ENCODE assay signal across 19 cellular contexts in the genomic region with DNA sequence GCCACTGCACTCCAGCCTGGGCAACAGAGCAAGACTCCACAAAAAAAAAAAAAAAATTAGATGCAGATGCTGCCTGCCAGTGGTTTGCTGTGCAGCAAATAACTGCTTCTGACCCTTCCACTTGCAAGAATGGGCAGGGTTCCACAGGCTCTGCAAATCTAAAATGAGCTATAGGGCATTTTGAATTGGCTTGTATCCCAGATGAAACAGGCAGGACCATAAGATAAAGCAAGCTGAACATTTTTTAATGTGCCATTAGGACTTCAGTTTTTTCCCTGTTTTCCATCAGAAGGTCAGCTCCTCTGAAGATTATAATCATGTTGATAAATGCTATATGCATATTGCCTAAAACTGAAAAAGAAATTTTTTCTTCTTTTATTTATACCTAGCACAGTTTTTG. TPM values are rescaled to one million over a fixed set of nuclear protein-coding genes. Genes with fewer than 3 reads are reported as not detected.
DNase-seq lines count a peak whose midpoint lies in the region; ATAC-seq and TF ChIP-seq lines count a peak whose summit lies in the region.
"Had no signal": no experiment of that assay in that cellular context is flagged by ENCODE, and none has a peak within 500 bp of the region (broad histone marks: within the 10 kb centered on the region; RNA-seq: fewer than 3 reads in every experiment).

No MANE protein-coding gene starts in this region.

- no peaks in the 10 kb centered on the region for H3K79me2 ChIP-seq in SK-N-SH (ENCODE audit: insufficient read depth)

- no peak overlapping the region for H3K4me3 ChIP-seq in HEK293 (ENCODE audit: low read depth, low read length)
- H3K4me3 ChIP-seq in SK-N-SH (ENCODE audit: low read depth in 2 of 2, low read length in 1 of 2) = no peak overlapping the region
- H3K4me3 ChIP-seq in fibroblast of the aortic adventitia (ENCODE audit: low read depth, low read length) = no peak overlapping the region
- H3K4me3 ChIP-seq: GM23338 had no signal

- H3K27ac ChIP-seq in HEK293 (ENCODE audit: extremely low read depth, low read depth, low read length) (no peak overlapping the region), SK-N-SH (ENCODE audit: low read depth in 2 of 2, low read length in 1 of 2) (peak overlapping the region; percentile 45 to 98; a peak in 3 of 4 replicates)
- H3K27ac ChIP-seq: C4-2B had no signal

- H4K20me1 ChIP-seq in SK-N-SH (ENCODE audit: insufficient read depth) = no peaks in the 10 kb centered on the region

- CTCF ChIA-PET in HEK293 (lab: Yijun Ruan, JAX) = interaction anchor here (0.6 to 2.0 kb wide), 2 partner anchors 17 to 157 kb away, joined by 3 to 8 read pairs; no protein-coding TSS in a partner anchor
- CTCF ChIA-PET in SK-N-SH (lab: Yijun Ruan, JAX) = interaction anchor here (0.7 to 2.1 kb wide), 9 partner anchors 9 to 160 kb away, joined by 3 to 13 read pairs (median 4); no protein-coding TSS in a partner anchor
- CTCF ChIA-PET in WTC11 (lab: Charles Lee) = interaction anchor here (1.2 to 1.9 kb wide), 2 partner anchors 15 to 21 kb away, joined by 3 to 4 read pairs; no protein-coding TSS in a partner anchor

- no peak overlapping the region for H3K4me3 Mint-ChIP-seq in WTC11
- H3K4me3 Mint-ChIP-seq: GM23338, T-cell had no signal

- peak overlapping the region; percentile 6; the same call in 1 of the 2 replicates for H3K4me2 ChIP-seq in SK-N-SH
- H3K4me2 ChIP-seq: GM23338 had no signal

- H3K27me3 Mint-ChIP-seq in WTC11 (ENCODE audit: low read depth) = peaks cover 39% of the 10 kb centered on the region

- H3F3A ChIP-seq in SK-N-SH (replicated peaks; ENCODE audit: insufficient read depth) = peaks cover 18% of the 10 kb centered on the region

- H3K4me1 Mint-ChIP-seq in WTC11 = peaks cover 39% of the 10 kb centered on the region
- H3K4me1 Mint-ChIP-seq: T-cell had no signal

- H3K4me1 ChIP-seq in HEK293 (ENCODE audit: control insufficient read depth, insufficient read depth, low read length) (peaks cover 10% of the 10 kb centered on the region; the same call in 1 of the 2 replicates), SK-N-SH (ENCODE audit: control insufficient read depth in 1 of 2, insufficient read depth in 2 of 2, low read depth in 1 of 2, low read length in 1 of 2) (peaks cover 12 to 45% of the 10 kb centered on the region in 2 experiments; a peak in 3 of 4 replicates)

- H3K27ac Mint-ChIP-seq in WTC11 = no peak overlapping the region
- H3K27ac Mint-ChIP-seq: GM23338, T-cell had no signal

- peak; percentile 42 for TF ChIP-seq RAD21 in SK-N-SH (IDR thresholded peaks at IDR 0.05; ENCODE audit: low read length)

- H2AFZ ChIP-seq in SK-N-SH (ENCODE audit: low read depth) = no peak overlapping the region
- H2AFZ ChIP-seq: GM23338 had no signal

- H3K27me3 ChIP-seq in SK-N-SH (ENCODE audit: insufficient read depth) = no peaks in the 10 kb centered on the region

- POLR2A ChIA-PET in HEK293 (lab: Yijun Ruan, JAX) = no interaction called here
- POLR2A ChIA-PET in SK-N-SH (lab: Yijun Ruan, JAX) = interaction anchor here (0.6 to 1.2 kb wide), 6 partner anchors 9 to 304 kb away, joined by 3 to 5 read pairs (median 4); no protein-coding TSS in a partner anchor
- POLR2A ChIA-PET in WTC11 (lab: Charles Lee) = interaction anchor here (1.7 kb wide), 1 partner anchor 12 kb away, joined by 4 read pairs; no protein-coding TSS in a partner anchor

- TF ChIP-seq CTCF in HEK293 (tag by site-specific recombination; IDR thresholded peaks at IDR 0.05) (no peak), SK-N-SH (IDR thresholded peaks at IDR 0.05) (no peak), fibroblast of the aortic adventitia (IDR thresholded peaks at IDR 0.05; ENCODE audit: insufficient read depth, low read length) (no peak), WTC11 (IDR thresholded peaks at IDR 0.05) (no peak)

- H3K9me2 ChIP-seq in SK-N-SH = no peaks in the 10 kb centered on the region

- no peaks in the 10 kb centered on the region for H3K9me3 Mint-ChIP-seq in WTC11
- H3K9me3 Mint-ChIP-seq: GM23338, T-cell had no signal

- TF ChIP-seq EP300 in SK-N-SH (IDR thresholded peaks at IDR 0.05; ENCODE audit: borderline replicate concordance in 1 of 2, low read depth in 1 of 2, low read length in 1 of 2) = peak; percentile 75 to 98

- no peaks in the 10 kb centered on the region for H3K36me3 Mint-ChIP-seq in WTC11
- H3K36me3 Mint-ChIP-seq: T-cell had no signal

- H3K9ac ChIP-seq in SK-N-SH = no peak overlapping the region

- H3K36me3 ChIP-seq in HEK293 (ENCODE audit: control insufficient read depth in 2 of 2, insufficient read depth in 1 of 2, low read length in 2 of 2) = no peaks in the 10 kb centered on the region
- no peaks in the 10 kb centered on the region for H3K36me3 ChIP-seq in SK-N-SH (replicated peaks in 1 of 2; ENCODE audit: control insufficient read depth in 1 of 2, insufficient read depth in 2 of 2, low read length in 1 of 2)

- no peak for ATAC-seq in GM18519 (IDR thresholded peaks at IDR 0.05; ENCODE audit: low FRiP score, unreplicated experiment)
- ATAC-seq in HG02870 (IDR thresholded peaks at IDR 0.05; ENCODE audit: unreplicated experiment) = no peak
- ATAC-seq in WTC11 = no peak
- ATAC-seq: GM23338, T-cell had no signal

- H3K9me3 ChIP-seq in HEK293 (ENCODE audit: control insufficient read depth, insufficient read depth, low read depth, low read length) (no peaks in the 10 kb centered on the region), SK-N-SH (no peaks in the 10 kb centered on the region)

- DNase-seq in DMS 273 treated with DMSO at 0.1 percent for 48 hours (lab: John Stamatoyannopoulos, UW) = peak; percentile 41
- DNase-seq in SK-N-SH = peak; percentile 72
- peak; percentile 67 for DNase-seq in fibroblast of the aortic adventitia (ENCODE audit: low read depth)
- DNase-seq in activated effector memory CD4-positive, alpha-beta T cell treated with Interleukin-2 at 50 U/mL for 16 hours = no peak
- no peak for DNase-seq in WTC11 (ENCODE audit: low spot score)
- DNase-seq: ACHN, DND-41, GDM1, HCEC 1CT, NCI-H1105, NCI-H510A treated with DMSO at 0.1 percent for 48 hours, T-cell had no signal

TF ChIP-seq in SK-N-SH, 30 proteins besides CTCF, POLR2A, EP300 and RAD21 (continues in another document):
- TF ChIP-seq SMC3 (IDR thresholded peaks at IDR 0.05; ENCODE audit: low read depth, low read length) = peak; percentile 3; the same call in 1 of the 2 replicates
- peak; percentile 66 for TF ChIP-seq JUND (IDR thresholded peaks at IDR 0.05)
- no peak for TF ChIP-seq SIN3A (IDR thresholded peaks at IDR 0.05; ENCODE audit: borderline replicate concordance, low read depth, low read length)
- TF ChIP-seq, protein P1, sequence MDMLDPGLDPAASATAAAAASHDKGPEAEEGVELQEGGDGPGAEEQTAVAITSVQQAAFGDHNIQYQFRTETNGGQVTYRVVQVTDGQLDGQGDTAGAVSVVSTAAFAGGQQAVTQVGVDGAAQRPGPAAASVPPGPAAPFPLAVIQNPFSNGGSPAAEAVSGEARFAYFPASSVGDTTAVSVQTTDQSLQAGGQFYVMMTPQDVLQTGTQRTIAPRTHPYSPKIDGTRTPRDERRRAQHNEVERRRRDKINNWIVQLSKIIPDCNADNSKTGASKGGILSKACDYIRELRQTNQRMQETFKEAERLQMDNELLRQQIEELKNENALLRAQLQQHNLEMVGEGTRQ (IDR thresholded peaks at IDR 0.05; ENCODE audit: borderline replicate concordance, low read depth, low read length) = no peak
- TF ChIP-seq EZH2phosphoT487 (IDR thresholded peaks at IDR 0.05; ENCODE audit: borderline replicate concordance, low read depth) = no peak
- TF ChIP-seq FOXM1 (IDR thresholded peaks at IDR 0.05; ENCODE audit: low read depth) = peak; percentile 58

TF ChIP-seq in WTC11, 78 proteins besides CTCF, POLR2A, EP300 and RAD21 (continues in another document):
- TF ChIP-seq, protein P2, sequence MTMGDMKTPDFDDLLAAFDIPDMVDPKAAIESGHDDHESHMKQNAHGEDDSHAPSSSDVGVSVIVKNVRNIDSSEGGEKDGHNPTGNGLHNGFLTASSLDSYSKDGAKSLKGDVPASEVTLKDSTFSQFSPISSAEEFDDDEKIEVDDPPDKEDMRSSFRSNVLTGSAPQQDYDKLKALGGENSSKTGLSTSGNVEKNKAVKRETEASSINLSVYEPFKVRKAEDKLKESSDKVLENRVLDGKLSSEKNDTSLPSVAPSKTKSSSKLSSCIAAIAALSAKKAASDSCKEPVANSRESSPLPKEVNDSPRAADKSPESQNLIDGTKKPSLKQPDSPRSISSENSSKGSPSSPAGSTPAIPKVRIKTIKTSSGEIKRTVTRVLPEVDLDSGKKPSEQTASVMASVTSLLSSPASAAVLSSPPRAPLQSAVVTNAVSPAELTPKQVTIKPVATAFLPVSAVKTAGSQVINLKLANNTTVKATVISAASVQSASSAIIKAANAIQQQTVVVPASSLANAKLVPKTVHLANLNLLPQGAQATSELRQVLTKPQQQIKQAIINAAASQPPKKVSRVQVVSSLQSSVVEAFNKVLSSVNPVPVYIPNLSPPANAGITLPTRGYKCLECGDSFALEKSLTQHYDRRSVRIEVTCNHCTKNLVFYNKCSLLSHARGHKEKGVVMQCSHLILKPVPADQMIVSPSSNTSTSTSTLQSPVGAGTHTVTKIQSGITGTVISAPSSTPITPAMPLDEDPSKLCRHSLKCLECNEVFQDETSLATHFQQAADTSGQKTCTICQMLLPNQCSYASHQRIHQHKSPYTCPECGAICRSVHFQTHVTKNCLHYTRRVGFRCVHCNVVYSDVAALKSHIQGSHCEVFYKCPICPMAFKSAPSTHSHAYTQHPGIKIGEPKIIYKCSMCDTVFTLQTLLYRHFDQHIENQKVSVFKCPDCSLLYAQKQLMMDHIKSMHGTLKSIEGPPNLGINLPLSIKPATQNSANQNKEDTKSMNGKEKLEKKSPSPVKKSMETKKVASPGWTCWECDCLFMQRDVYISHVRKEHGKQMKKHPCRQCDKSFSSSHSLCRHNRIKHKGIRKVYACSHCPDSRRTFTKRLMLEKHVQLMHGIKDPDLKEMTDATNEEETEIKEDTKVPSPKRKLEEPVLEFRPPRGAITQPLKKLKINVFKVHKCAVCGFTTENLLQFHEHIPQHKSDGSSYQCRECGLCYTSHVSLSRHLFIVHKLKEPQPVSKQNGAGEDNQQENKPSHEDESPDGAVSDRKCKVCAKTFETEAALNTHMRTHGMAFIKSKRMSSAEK (CRISPR knock-in tag; IDR thresholded peaks at IDR 0.05; ENCODE audit: borderline replicate concordance) = no peak

RNA-seq across cellular contexts. Expression of gene FZD7, which starts 15.7 kb away (rescaled TPM):
- 16.1 and 19.7 TPM in 2 replicates for polyA plus RNA-seq in SK-N-SH (2012; rRNA removed)
- polyA plus RNA-seq in SK-N-SH (2012; cell fraction: cytosol; rRNA removed) = 17.1 and 21.4 TPM in 2 replicates
- polyA plus RNA-seq in SK-N-SH (2012; cell fraction: nucleus; rRNA removed) = 12.2 and 15.3 TPM in 2 replicates
- total RNA-seq in fibroblast of the aortic adventitia (ENCODE audit: low replicate concordance) (35.8 and 40.4 TPM in 2 replicates), WTC11 (2021) (136 to 153 TPM (median 137 TPM) in 3 replicates)

RNA-seq across cellular contexts. Expression of gene KIAA2012, which starts 55.1 kb away (rescaled TPM):
- 0.07 and 0.11 TPM in 2 replicates for polyA plus RNA-seq in SK-N-SH (2012; rRNA removed)
- 0.04 and 0.05 TPM in 2 replicates for polyA plus RNA-seq in SK-N-SH (2012; cell fraction: cytosol; rRNA removed)
- polyA plus RNA-seq in SK-N-SH (2012; cell fraction: nucleus; rRNA removed) = 0.46 and 0.64 TPM in 2 replicates
- not detected in 2 replicates for total RNA-seq in fibroblast of the aortic adventitia (ENCODE audit: low replicate concordance)
- not detected in 3 replicates for total RNA-seq in WTC11 (2021)
- total RNA-seq: LHCN-M2, SK-MEL-5, T-cell had no signal

Comparison
In these comparisons a context has a peak if more than half of its experiments do, and no peak if none do; other contexts are left out.
1. DNase-seq: peak in DMS 273 treated with DMSO at 0.1 percent for 48 hours (single experiment), SK-N-SH (single experiment) and fibroblast of the aortic adventitia (single experiment); none in activated effector memory CD4-positive, alpha-beta T cell treated with Interleukin-2 at 50 U/mL for 16 hours (single experiment) and WTC11 (single experiment).